1 cellular context compared by ENCODE assay signal in genomic region chr3:184135911-184136260, GRCh38.
TF ChIP-seq lines count a peak whose summit lies in the region.

No MANE protein-coding gene starts in this region.

TF ChIP-seq in SK-N-SH, 30 proteins besides CTCF, POLR2A, EP300 and RAD21:
- TF ChIP-seq IRF3 (IDR thresholded peaks at IDR 0.05; ENCODE audit: low read depth, low read length) (no peak), ZBTB33 (IDR thresholded peaks at IDR 0.05; ENCODE audit: borderline replicate concordance, low read depth) (no peak), TAF1 (IDR thresholded peaks at IDR 0.05; ENCODE audit: borderline replicate concordance, low read depth, low read length) (no peak), TCF12 (IDR thresholded peaks at IDR 0.05) (no peak), FOSL2 (IDR thresholded peaks at IDR 0.05; ENCODE audit: borderline replicate concordance, low read depth) (no peak), SMC3 (IDR thresholded peaks at IDR 0.05; ENCODE audit: low read depth, low read length) (no peak), JUND (IDR thresholded peaks at IDR 0.05) (no peak), MEF2A (IDR thresholded peaks at IDR 0.05; ENCODE audit: borderline replicate concordance, low read depth) (no peak), NRF1 (IDR thresholded peaks at IDR 0.05; ENCODE audit: low read depth, low read length) (no peak), GATA2 (CRISPR knock-in tag; IDR thresholded peaks at IDR 0.05) (no peak), NFIC (IDR thresholded peaks at IDR 0.05; ENCODE audit: borderline replicate concordance) (no peak), EZH2phosphoT487 (IDR thresholded peaks at IDR 0.05; ENCODE audit: borderline replicate concordance, low read depth) (no peak)
TF ChIP-seq in SK-N-SH: peak in this region for 0.
